1 cellular context compared by ENCODE assay signal in genomic region chr17:75855310-75856061, GRCh38.
TF ChIP-seq lines count a peak whose summit lies in the region.

Gene WBP2 (minus strand): TSS chr17:75855335. CDS start chr17:75855297, 38 bp downstream.

TF ChIP-seq in HepG2, 621 proteins besides CTCF, POLR2A, EP300 and RAD21 (continued from another document and continues in another):
- TF ChIP-seq ZFYVE20 (CRISPR knock-in tag; IDR thresholded peaks at IDR 0.05; ENCODE audit: borderline replicate concordance, low read depth) (0 out of 2 replicates have a peak, but pooled peaks have one; percentile 74), SRSF9 (IDR thresholded peaks at IDR 0.05; ENCODE audit: borderline replicate concordance, insufficient read depth, low read depth, low read length, poor library complexity, severe bottlenecking) (no peak), AHR (CRISPR knock-in tag; IDR thresholded peaks at IDR 0.05) (peak; percentile 68; the same call in 1 of the 2 replicates), ZNF225 (CRISPR knock-in tag; IDR thresholded peaks at IDR 0.05) (peak; percentile 93), KAT8 (CRISPR knock-in tag; IDR thresholded peaks at IDR 0.05) (peak; percentile 96), DZIP1 (CRISPR knock-in tag; IDR thresholded peaks at IDR 0.05) (no peak), BORCS8-MEF2B (CRISPR knock-in tag; IDR thresholded peaks at IDR 0.05) (peak; percentile 89; the same call in 1 of the 2 replicates), SRF (IDR thresholded peaks at IDR 0.05; ENCODE audit: low read depth, low read length) (no peak), HINFP (CRISPR knock-in tag; IDR thresholded peaks at IDR 0.05; ENCODE audit: low read depth) (peak; percentile 80; the same call in 1 of the 2 replicates), NFKB2 (CRISPR knock-in tag; IDR thresholded peaks at IDR 0.05; ENCODE audit: borderline replicate concordance) (peak; percentile 76; the same call in 1 of the 2 replicates), ZBTB14 (CRISPR knock-in tag; IDR thresholded peaks at IDR 0.05) (0 out of 2 replicates have a peak, but pooled peaks have one; percentile 35), MYPOP (CRISPR knock-in tag; IDR thresholded peaks at IDR 0.05) (peak; percentile 65), PTBP1 (IDR thresholded peaks at IDR 0.05; ENCODE audit: low read depth, low read length, poor library complexity, severe bottlenecking) (no peak), TFDP1 (CRISPR knock-in tag; IDR thresholded peaks at IDR 0.05; ENCODE audit: borderline replicate concordance) (peak; percentile 37; the same call in 1 of the 2 replicates), MTA3 (CRISPR knock-in tag; IDR thresholded peaks at IDR 0.05) (no peak), MYC (CRISPR knock-in tag; IDR thresholded peaks at IDR 0.05; ENCODE audit: borderline replicate concordance) (no peak; the same call in none of the 2 replicates), HNF4A (CRISPR knock-in tag; IDR thresholded peaks at IDR 0.05) (0 out of 2 replicates have a peak, but pooled peaks have one; percentile 4), MEIS1 (CRISPR knock-in tag; IDR thresholded peaks at IDR 0.05; ENCODE audit: borderline replicate concordance) (peak; percentile 96), ETS1 (CRISPR knock-in tag; IDR thresholded peaks at IDR 0.05) (0 out of 2 replicates have a peak, but pooled peaks have one; percentile 72), ZNF280B (CRISPR knock-in tag; IDR thresholded peaks at IDR 0.05; ENCODE audit: borderline replicate concordance) (no peak), ZNF780A (CRISPR knock-in tag; IDR thresholded peaks at IDR 0.05) (no peak), FOSL1 (CRISPR knock-in tag; IDR thresholded peaks at IDR 0.05; ENCODE audit: borderline replicate concordance) (0 out of 2 replicates have a peak, but pooled peaks have one; percentile 34), ZNF619 (CRISPR knock-in tag; IDR thresholded peaks at IDR 0.05) (0 out of 2 replicates have a peak, but pooled peaks have one; percentile 70), TARDBP (CRISPR knock-in tag; IDR thresholded peaks at IDR 0.05) (peak; percentile 76), CBX2 (IDR thresholded peaks at IDR 0.05; ENCODE audit: low read depth, low read length) (no peak), CBX2 (CRISPR knock-in tag; IDR thresholded peaks at IDR 0.05; ENCODE audit: low read depth) (no peak), BRD4 (CRISPR knock-in tag; IDR thresholded peaks at IDR 0.05) (no peak; the same call in 1 of the 2 replicates), ZBTB26 (CRISPR knock-in tag; IDR thresholded peaks at IDR 0.05; ENCODE audit: borderline replicate concordance) (peak; percentile 56; the same call in 1 of the 2 replicates), ZNF136 (CRISPR knock-in tag; IDR thresholded peaks at IDR 0.05; ENCODE audit: low read depth) (peak; percentile 46; the same call in 1 of the 2 replicates), ZNF256 (CRISPR knock-in tag; conservative IDR thresholded peaks at IDR 0.05) (no peak), ZNF382 (CRISPR knock-in tag; IDR thresholded peaks at IDR 0.05; ENCODE audit: borderline replicate concordance) (no peak), ZHX1 (CRISPR knock-in tag; IDR thresholded peaks at IDR 0.05; ENCODE audit: low read depth) (peak; percentile 79; the same call in 1 of the 2 replicates), GMEB2 (CRISPR knock-in tag; IDR thresholded peaks at IDR 0.05; ENCODE audit: low read depth) (peak; percentile 80), PREB (CRISPR knock-in tag; IDR thresholded peaks at IDR 0.05) (no peak), ZNF20 (CRISPR knock-in tag; IDR thresholded peaks at IDR 0.05) (no peak), HMG20A (CRISPR knock-in tag; IDR thresholded peaks at IDR 0.05; ENCODE audit: borderline replicate concordance) (peak; percentile 26; the same call in 1 of the 2 replicates), TAF15 (IDR thresholded peaks at IDR 0.05; ENCODE audit: low read depth, low read length, poor library complexity, severe bottlenecking) (peak; percentile 33), E2F5 (CRISPR knock-in tag; conservative IDR thresholded peaks at IDR 0.05) (no peak; the same call in 1 of the 2 replicates)
